16 cellular contexts compared by ENCODE assay signal in the genomic region with DNA sequence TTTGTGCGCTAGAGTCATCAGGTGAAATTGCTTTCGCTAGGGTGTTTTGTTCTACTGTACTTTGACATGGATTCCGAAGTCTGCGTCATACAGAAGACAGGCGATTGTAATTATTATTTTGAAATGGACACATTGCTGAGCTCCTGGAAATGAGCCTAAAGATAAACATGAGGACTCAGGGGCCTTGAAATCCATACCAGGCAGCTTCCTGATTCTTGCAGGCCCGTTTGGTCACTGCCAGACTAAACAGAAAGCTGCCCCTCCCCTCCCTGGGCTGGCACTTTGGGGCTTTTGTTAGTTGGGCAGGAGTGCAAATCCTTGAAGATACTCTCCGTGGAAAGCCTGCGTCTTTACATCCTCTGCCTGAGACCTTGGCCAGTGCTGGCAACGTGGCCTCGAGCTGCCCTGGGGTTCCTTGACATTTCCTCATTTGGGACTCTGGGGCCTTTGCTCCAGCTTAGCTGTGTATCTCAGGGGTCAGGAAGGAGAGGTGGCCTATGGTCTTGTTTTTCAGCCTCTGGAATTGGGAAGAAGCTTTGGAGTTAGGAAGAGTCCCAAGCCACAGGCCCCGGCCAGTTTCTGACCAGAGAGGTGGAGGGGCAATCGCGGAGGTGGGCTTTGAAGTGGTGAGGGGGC. TPM values are rescaled to one million over a fixed set of nuclear protein-coding genes. Genes with fewer than 3 reads are reported as not detected.
DNase-seq lines count a peak whose midpoint lies in the region; ATAC-seq and TF ChIP-seq lines count a peak whose summit lies in the region.
"Had no signal": no experiment of that assay in that cellular context is flagged by ENCODE, and none has a peak within 500 bp of the region (broad histone marks: within the 10 kb centered on the region; RNA-seq: fewer than 3 reads in every experiment).

No MANE protein-coding gene starts in this region.

- no peaks in the 10 kb centered on the region for H3K79me2 ChIP-seq in smooth muscle cell (ENCODE audit: low read depth)

- no peak overlapping the region for H3K9ac ChIP-seq in adipocyte (ENCODE audit: low read length)
- no peak overlapping the region for H3K9ac ChIP-seq in smooth muscle cell (ENCODE audit: low read depth)

- DNase-seq in ELR (ENCODE audit: low read depth) (peak; percentile 51), adipocyte (ENCODE audit: low read depth) (peak; percentile 90), fibroblast of the aortic adventitia (ENCODE audit: low read depth) (peak; percentile 6), smooth muscle cell (lab: John Stamatoyannopoulos, UW; ENCODE audit: unreplicated experiment) (no peak), kidney glomerular epithelial cell (lab: John Stamatoyannopoulos, UW) (no peak), NAMALWA (ENCODE audit: low spot score) (no peak)
- DNase-seq: activated CD8-positive, alpha-beta T cell treated with anti-CD3 and anti-CD28 coated beads for 36 hours; activated naive CD4-positive, alpha-beta T cell treated with Interleukin-2 at 50 U/mL for 16 hours; cerebellar nuclear complex; NCI-H82; SHP77 treated with DMSO at 0.1 percent for 48 hours; stimulated activated naive CD8-positive, alpha-beta T cell treated with anti-CD3 and anti-CD28 coated beads, Interleukin-15, amount 100 ng/mL, for 72 hours had no signal

- no peak overlapping the region for H3K4me3 ChIP-seq in adipocyte (ENCODE audit: low read length)
- no peak overlapping the region for H3K4me3 ChIP-seq in fibroblast of the aortic adventitia (ENCODE audit: low read depth, low read length)
- H3K4me3 ChIP-seq in smooth muscle cell: no peak overlapping the region

- TF ChIP-seq CTCF in fibroblast of the aortic adventitia (IDR thresholded peaks at IDR 0.05; ENCODE audit: insufficient read depth, low read length) (no peak), smooth muscle cell (IDR thresholded peaks at IDR 0.05; ENCODE audit: borderline replicate concordance, insufficient read depth, poor library complexity, severe bottlenecking) (no peak)

- H3K27ac ChIP-seq in smooth muscle cell (ENCODE audit: low read depth): no peak overlapping the region
- H3K27ac ChIP-seq: foreskin keratinocyte had no signal

- H3K4me2 ChIP-seq in smooth muscle cell: peak overlapping the region; percentile 48

- no peaks in the 10 kb centered on the region for H4K20me1 ChIP-seq in smooth muscle cell (ENCODE audit: low read depth)

- H3K9me3 ChIP-seq in adipocyte (ENCODE audit: control insufficient read depth, low read length): no peaks in the 10 kb centered on the region
- no peaks in the 10 kb centered on the region for H3K9me3 ChIP-seq in smooth muscle cell (replicated peaks; ENCODE audit: low read depth)

- H3K4me1 ChIP-seq in adipocyte (ENCODE audit: control insufficient read depth, insufficient read depth, low read length): peaks cover 8% of the 10 kb centered on the region
- peaks cover 30% of the 10 kb centered on the region for H3K4me1 ChIP-seq in smooth muscle cell (ENCODE audit: low read depth)

- no peak overlapping the region for H2AFZ ChIP-seq in smooth muscle cell (ENCODE audit: low read depth)

- H3K36me3 ChIP-seq in adipocyte (ENCODE audit: control insufficient read depth, insufficient read depth, low read length, severe bottlenecking) (no peaks in the 10 kb centered on the region), smooth muscle cell (ENCODE audit: low read depth) (no peaks in the 10 kb centered on the region)

- 68% methylated on average over 13 of the region's 13 CpGs for WGBS in smooth muscle cell (ENCODE audit: low lambda C conversion rate)

- H3F3A ChIP-seq in smooth muscle cell (ENCODE audit: low read depth): peaks cover 6% of the 10 kb centered on the region

- ATAC-seq in HG02610 (IDR thresholded peaks at IDR 0.05; ENCODE audit: unreplicated experiment) (no peak), GM18867 (IDR thresholded peaks at IDR 0.05; ENCODE audit: unreplicated experiment) (no peak)
- ATAC-seq: activated CD8-positive, alpha-beta T cell treated with anti-CD3 and anti-CD28 coated beads for 36 hours; stimulated activated naive CD8-positive, alpha-beta T cell treated with anti-CD3 and anti-CD28 coated beads, Interleukin-15, amount 100 ng/mL, for 72 hours had no signal

- H3K27me3 ChIP-seq in adipocyte (replicated peaks; ENCODE audit: control insufficient read depth, insufficient read depth, low read length) (no peaks in the 10 kb centered on the region), smooth muscle cell (ENCODE audit: low read depth) (no peaks in the 10 kb centered on the region)

RNA-seq across cellular contexts. Expression of a gene that starts 26.9 kb away (rescaled TPM):
- not detected in 2 replicates for total RNA-seq in fibroblast of the aortic adventitia (ENCODE audit: low replicate concordance)
- total RNA-seq in smooth muscle cell: not detected in 2 replicates
- polyA plus RNA-seq in smooth muscle cell: 0.45 and 1.1 TPM in 2 replicates
- total RNA-seq: activated CD8-positive, alpha-beta T cell treated with anti-CD3 and anti-CD28 coated beads for 36 hours; foreskin keratinocyte; renal cortical epithelial cell had no signal
- polyA plus RNA-seq: foreskin keratinocyte had no signal

RNA-seq across cellular contexts. Expression of a gene that starts 38.4 kb away (rescaled TPM):
- total RNA-seq in fibroblast of the aortic adventitia (ENCODE audit: low replicate concordance) (1.9 and 6.5 TPM in 2 replicates), smooth muscle cell (3.8 TPM in 1 of 2 replicates, not detected in the other)
- polyA plus RNA-seq in smooth muscle cell: 0.57 and 3.2 TPM in 2 replicates

Comparison
In these comparisons a context has a peak if more than half of its experiments do, and no peak if none do; other contexts are left out.
1. DNase-seq: peak in ELR (single experiment), adipocyte (single experiment) and fibroblast of the aortic adventitia (single experiment); none in smooth muscle cell (single experiment), kidney glomerular epithelial cell (single experiment) and NAMALWA (single experiment).